ENCODE assay signal across 8 cellular contexts in genomic region chr6:31971993-31972708, GRCh38. TPM values are rescaled to one million over a fixed set of nuclear protein-coding genes. Genes with fewer than 3 reads are reported as not detected.
DNase-seq lines count a peak whose midpoint lies in the region; ATAC-seq and TF ChIP-seq lines count a peak whose summit lies in the region.

DXO (minus strand) TSS chr6:31972138; CDS start chr6:31971675, 463 bp downstream.

- POLR2A ChIA-PET in BJ (lab: Charles Lee), result no interaction called here
- POLR2A ChIA-PET in activated CD4-positive, alpha-beta T cell treated with anti-CD3 and anti-CD28 coated beads, Interleukin-2, amount 10 ng/mL, durations not matched to agents 7 days and 5 days (lab: Charles Lee), result interaction anchor here (0.6 kb wide), 2 partner anchors 141 to 346 kb away, joined by 3 to 5 read pairs; no protein-coding TSS in a partner anchor

- H3K27ac Mint-ChIP-seq in activated CD4-positive, alpha-beta T cell treated with anti-CD3 and anti-CD28 coated beads, Interleukin-2, amount 10 ng/mL, durations not matched to agents 7 days and 5 days, result peak within 1 kb of the TSS; percentile 99

- H3K4me3 ChIP-seq in BJ (ENCODE audit: low read depth, low read length), result peak within 1 kb of the TSS; percentile 84

- ATAC-seq in GM19324 (IDR thresholded peaks at IDR 0.05; ENCODE audit: low FRiP score, unreplicated experiment) (peak; percentile 95), HG03469 (IDR thresholded peaks at IDR 0.05; ENCODE audit: unreplicated experiment) (peak; percentile 69)

- H3K27me3 ChIP-seq in BJ (ENCODE audit: control insufficient read depth, insufficient read depth, low read length), result no peaks in the 10 kb centered on the region

- H3K36me3 ChIP-seq in BJ (ENCODE audit: control insufficient read depth, insufficient read depth, low read length), result peaks cover 21% of the 10 kb centered on the region

- peak; percentile 88 for DNase-seq in BJ (ENCODE audit: low read depth)
- peak; percentile 92 for DNase-seq in NCI-H526 treated with DMSO at 0.1 percent for 48 hours (lab: John Stamatoyannopoulos, UW)
- peak; percentile 98 for DNase-seq in activated CD4-positive, alpha-beta T cell treated with anti-CD3 and anti-CD28 coated beads, Interleukin-2, amount 10 ng/mL, durations not matched to agents 7 days and 5 days
- DNase-seq in cortex of kidney (lab: John Stamatoyannopoulos, UW), result peak; percentile 96
- peak; percentile 99 for DNase-seq in left kidney (ENCODE audit: low read depth, low spot score)
- DNase-seq in stimulated activated CD4-positive, alpha-beta T cell treated with anti-CD3 and anti-CD28 coated beads, Interleukin-2, amount 100 ng/mL, for 24 hours, result peak; percentile 94 to 98

- H3K4me1 Mint-ChIP-seq in activated CD4-positive, alpha-beta T cell treated with anti-CD3 and anti-CD28 coated beads, Interleukin-2, amount 10 ng/mL, durations not matched to agents 7 days and 5 days, result peaks cover 37% of the 10 kb centered on the region

- H3K27me3 Mint-ChIP-seq in activated CD4-positive, alpha-beta T cell treated with anti-CD3 and anti-CD28 coated beads, Interleukin-2, amount 10 ng/mL, durations not matched to agents 7 days and 5 days, result no peaks in the 10 kb centered on the region

- peaks cover 3% of the 10 kb centered on the region for H3K9me3 Mint-ChIP-seq in activated CD4-positive, alpha-beta T cell treated with anti-CD3 and anti-CD28 coated beads, Interleukin-2, amount 10 ng/mL, durations not matched to agents 7 days and 5 days

- peak within 1 kb of the TSS; percentile 90 for H3K4me3 Mint-ChIP-seq in activated CD4-positive, alpha-beta T cell treated with anti-CD3 and anti-CD28 coated beads, Interleukin-2, amount 10 ng/mL, durations not matched to agents 7 days and 5 days

- TF ChIP-seq CTCF in BJ (IDR thresholded peaks at IDR 0.05; ENCODE audit: insufficient read depth, low read depth, low read length), result no peak

- peaks cover 28% of the 10 kb centered on the region for H3K36me3 Mint-ChIP-seq in activated CD4-positive, alpha-beta T cell treated with anti-CD3 and anti-CD28 coated beads, Interleukin-2, amount 10 ng/mL, durations not matched to agents 7 days and 5 days (ENCODE audit: low read depth)

- CTCF ChIA-PET in BJ (lab: Yijun Ruan, JAX), result interaction anchor here (1.5 kb wide), 1 partner anchor 13 kb away, joined by 6 read pairs; the partner anchor contains the start of genes NELFE and SKIC2
- CTCF ChIA-PET in activated CD4-positive, alpha-beta T cell treated with anti-CD3 and anti-CD28 coated beads, Interleukin-2, amount 10 ng/mL, durations not matched to agents 7 days and 5 days (lab: Charles Lee), result interaction anchor here (0.7 to 4.6 kb wide), 4 partner anchors 13 to 109 kb away, joined by 3 to 19 read pairs (median 4); partner anchors contain the start of genes NELFE and SKIC2

RNA-seq across cellular contexts. Expression of gene DXO, which starts in this region (rescaled TPM):
- polyA plus RNA-seq in BJ (2011; rRNA removed), result 18.2 and 28.1 TPM in 2 replicates
- polyA minus RNA-seq in BJ (2011; rRNA and poly(A)+ RNA removed), result 24.4 and 33.3 TPM in 2 replicates
- total RNA-seq in activated CD4-positive, alpha-beta T cell treated with anti-CD3 and anti-CD28 coated beads, Interleukin-2, amount 10 ng/mL, durations not matched to agents 7 days and 5 days, result 10 to 100 TPM; 20.4 to 21.8 TPM

Comparison
In these comparisons a context has a peak if more than half of its experiments do, and no peak if none do; other contexts are left out.
1. Peak in every context shown above with its lines: DNase-seq, ATAC-seq and H3K4me3 ChIP-seq.